In genomic region chr12:48189331-48190125, GRCh38 we compare ENCODE assay signal across 9 cellular contexts. TPM values are rescaled to one million over a fixed set of nuclear protein-coding genes. Genes with fewer than 3 reads are reported as not detected.
DNase-seq lines count a peak whose midpoint lies in the region; FAIRE-seq and TF ChIP-seq lines count a peak whose summit lies in the region.
"Had no signal": no experiment of that assay in that cellular context is flagged by ENCODE, and none has a peak within 500 bp of the region (broad histone marks: within the 10 kb centered on the region; RNA-seq: fewer than 3 reads in every experiment).

No MANE protein-coding gene starts in this region.

- H3K27me3 ChIP-seq in fibroblast of lung (ENCODE audit: control insufficient read depth, insufficient read depth, low read length) (peaks cover 26% of the 10 kb centered on the region), neural progenitor cell (peaks cover 75% of the 10 kb centered on the region), tibial artery (peaks cover 0 to 14% of the 10 kb centered on the region in 2 donors)

- peaks cover 25% of the 10 kb centered on the region for H3K27me3 Mint-ChIP-seq in activated T-cell treated with anti-CD3 and anti-CD28 coated beads, Interleukin-2, amount 50 U/mL, for 24 hours
- H3K27me3 Mint-ChIP-seq in neural progenitor cell (ENCODE audit: insufficient read depth, low read depth), result peaks cover 10% of the 10 kb centered on the region

- intact Hi-C loops in tibial artery (cut with DNase I; ENCODE audit: low total_unique reads), result no loop called here

- H3K9me3 Mint-ChIP-seq in activated T-cell treated with anti-CD3 and anti-CD28 coated beads, Interleukin-2, amount 50 U/mL, for 24 hours, result no peaks in the 10 kb centered on the region
- no peaks in the 10 kb centered on the region for H3K9me3 Mint-ChIP-seq in neural progenitor cell

- H3K4me3 Mint-ChIP-seq in activated T-cell treated with anti-CD3 and anti-CD28 coated beads, Interleukin-2, amount 50 U/mL, for 24 hours, result no peak overlapping the region
- H3K4me3 Mint-ChIP-seq in neural progenitor cell, result no peak overlapping the region

- peaks cover 19% of the 10 kb centered on the region for H3F3A ChIP-seq in neural progenitor cell (ENCODE audit: low read depth)

- H3K9ac ChIP-seq in fibroblast of lung (ENCODE audit: insufficient read depth, low read length), result no peak overlapping the region
- H3K9ac ChIP-seq in neural progenitor cell, result no peak overlapping the region

- H3K9me3 ChIP-seq in fibroblast of lung (ENCODE audit: control insufficient read depth, insufficient read depth, low read depth, low read length) (no peaks in the 10 kb centered on the region), neural progenitor cell (ENCODE audit: low read depth) (no peaks in the 10 kb centered on the region), tibial artery (no peaks in the 10 kb centered on the region)

- peak; percentile 76 to 95 for TF ChIP-seq CTCF in fibroblast of lung (conservative IDR thresholded peaks at IDR 0.05 in 1 of 2, IDR thresholded peaks at IDR 0.05 in 1 of 2; ENCODE audit: low read depth in 1 of 2, low read length in 2 of 2)
- TF ChIP-seq CTCF in neural progenitor cell (IDR thresholded peaks at IDR 0.05), result peak; percentile 90
- TF ChIP-seq CTCF in tibial artery (IDR thresholded peaks at IDR 0.05), result peak; percentile 73 to 83

- H3K27ac ChIP-seq in fibroblast of lung (ENCODE audit: insufficient read depth, low read length), result no peak overlapping the region
- H3K27ac ChIP-seq in neural progenitor cell, result no peak overlapping the region
- H3K27ac ChIP-seq in tibial artery, result no peak overlapping the region

- H3K4me1 Mint-ChIP-seq in activated T-cell treated with anti-CD3 and anti-CD28 coated beads, Interleukin-2, amount 50 U/mL, for 24 hours (ENCODE audit: low read depth), result peaks cover 10% of the 10 kb centered on the region
- H3K4me1 Mint-ChIP-seq in neural progenitor cell, result peaks cover 26% of the 10 kb centered on the region

- no peak overlapping the region for H3K27ac Mint-ChIP-seq in activated T-cell treated with anti-CD3 and anti-CD28 coated beads, Interleukin-2, amount 50 U/mL, for 24 hours
- no peak overlapping the region for H3K27ac Mint-ChIP-seq in neural progenitor cell

- no peaks in the 10 kb centered on the region for H3K36me3 Mint-ChIP-seq in activated T-cell treated with anti-CD3 and anti-CD28 coated beads, Interleukin-2, amount 50 U/mL, for 24 hours (ENCODE audit: low read depth)
- H3K36me3 Mint-ChIP-seq in neural progenitor cell, result no peaks in the 10 kb centered on the region

- no peaks in the 10 kb centered on the region for H3K79me2 ChIP-seq in fibroblast of lung (ENCODE audit: control insufficient read depth, insufficient read depth, low read length)
- no peaks in the 10 kb centered on the region for H3K79me2 ChIP-seq in neural progenitor cell (ENCODE audit: low read depth)

- no peaks in the 10 kb centered on the region for H3K4me1 ChIP-seq in fibroblast of lung (ENCODE audit: control insufficient read depth, extremely low read depth, insufficient read depth, low read length)
- H3K4me1 ChIP-seq in neural progenitor cell, result peaks cover 13% of the 10 kb centered on the region
- peaks cover 0 to 5% (median under 1%) of the 10 kb centered on the region in 4 donors for H3K4me1 ChIP-seq in tibial artery

- no peak overlapping the region for H3K4me3 ChIP-seq in fibroblast of lung (replicated peaks in 1 of 4; ENCODE audit: control extremely low read depth in 1 of 4, insufficient read depth in 1 of 4, low read depth in 3 of 4, low read length in 4 of 4)
- H3K4me3 ChIP-seq in neural progenitor cell, result no peak overlapping the region
- H3K4me3 ChIP-seq in tibial artery, result no peak overlapping the region

- H3K4me2 ChIP-seq in fibroblast of lung (ENCODE audit: extremely low read depth, insufficient read depth, low read length) (no peak overlapping the region), neural progenitor cell (no peak overlapping the region)

- H4K20me1 ChIP-seq in fibroblast of lung (ENCODE audit: control insufficient read depth, extremely low read depth, insufficient read depth, low read length) (no peaks in the 10 kb centered on the region), neural progenitor cell (ENCODE audit: low read depth) (no peaks in the 10 kb centered on the region)

- H2AFZ ChIP-seq in fibroblast of lung (ENCODE audit: low read length), result no peak overlapping the region
- no peak overlapping the region for H2AFZ ChIP-seq in neural progenitor cell (replicated peaks)

- DNase-seq in SKM-1 treated with dmso at 0.1 percent for 144 hours (lab: John Stamatoyannopoulos, UW; ENCODE audit: unreplicated experiment) (peak; percentile 16), SKM-1 (lab: John Stamatoyannopoulos, UW; ENCODE audit: unreplicated experiment) (no peak), HTR-8/SVneo (ENCODE audit: insufficient read length, low spot score) (peak; percentile 63), OCI-M1 (lab: John Stamatoyannopoulos, UW) (peak; percentile 95), fibroblast of lung (ENCODE audit: low read depth in 2 of 2) (peak; percentile 53 to 75), neural progenitor cell (ENCODE audit: low spot score) (peak; percentile 69), tibial artery (peak; percentile 70 to 73)
- peak; percentile 65 for DNase-seq in activated T-cell treated with anti-CD3 and anti-CD28 coated beads, Interleukin-2, amount 50 U/mL, for 24 hours

- no peaks in the 10 kb centered on the region for H3K36me3 ChIP-seq in fibroblast of lung (ENCODE audit: control insufficient read depth, insufficient read depth, low read length)
- no peaks in the 10 kb centered on the region for H3K36me3 ChIP-seq in neural progenitor cell
- no peaks in the 10 kb centered on the region for H3K36me3 ChIP-seq in tibial artery

- peak; percentile 20 for FAIRE-seq in HTR-8/SVneo (lab: Jason Lieb, UNC)

RNA-seq across cellular contexts. Expression of gene CCDC184, which starts 6.1 kb away (rescaled TPM):
- total RNA-seq in fibroblast of lung (under 0.01 and 0.17 TPM in 2 replicates), neural progenitor cell (ENCODE audit: low replicate concordance) (0.28 and 1.1 TPM in 2 replicates)
- 0.28 and 0.30 TPM in 2 replicates for polyA plus RNA-seq in fibroblast of lung
- polyA plus RNA-seq in fibroblast of lung (2012), result 0.36 and 0.47 TPM in 2 replicates
- polyA minus RNA-seq in fibroblast of lung (ENCODE audit: low replicate concordance), result 0.78 TPM in 1 of 2 replicates, not detected in the other

RNA-seq across cellular contexts. Expression of gene OR10AD1, which starts 13.6 kb away (rescaled TPM):
- total RNA-seq in fibroblast of lung, result not detected in 2 replicates
- polyA plus RNA-seq in fibroblast of lung, result not detected in 2 replicates
- polyA plus RNA-seq in fibroblast of lung (2012), result not detected in 2 replicates
- not detected in 2 replicates for polyA minus RNA-seq in fibroblast of lung (ENCODE audit: low replicate concordance)
- total RNA-seq in neural progenitor cell (ENCODE audit: low replicate concordance), result not detected in 2 replicates
- total RNA-seq: skeletal muscle tissue had no signal

RNA-seq across cellular contexts. Expression of gene ASB8, which starts 32.2 kb away (rescaled TPM):
- total RNA-seq in fibroblast of lung, result 13.1 and 23.8 TPM in 2 replicates
- polyA plus RNA-seq in fibroblast of lung, result 32.8 and 35.0 TPM in 2 replicates
- polyA plus RNA-seq in fibroblast of lung (2012), result 28.4 and 38.2 TPM in 2 replicates
- 25.0 and 25.3 TPM in 2 replicates for polyA minus RNA-seq in fibroblast of lung (ENCODE audit: low replicate concordance)
- total RNA-seq in neural progenitor cell (ENCODE audit: low replicate concordance), result 4.2 and 5.9 TPM in 2 replicates
